Comparison of ENCODE assay signal across 9 cellular contexts in genomic region chr2:152573168-152573567, GRCh38.
DNase-seq lines count a peak whose midpoint lies in the region; ATAC-seq and TF ChIP-seq lines count a peak whose summit lies in the region.
"Had no signal": no experiment of that assay in that cellular context is flagged by ENCODE, and none has a peak within 500 bp of the region (broad histone marks: within the 10 kb centered on the region; RNA-seq: fewer than 3 reads in every experiment).

No MANE protein-coding gene starts in this region.

- 90 to 91% methylated on average over 3 to 4 of the region's 4 CpGs for WGBS in endodermal cell (ENCODE audit: insufficient coverage in 1 of 2, insufficient read length in 1 of 2), 2 experiments

- peaks cover 17% of the 10 kb centered on the region for H3K36me3 ChIP-seq in endodermal cell (ENCODE audit: control insufficient read depth, insufficient read depth, low read length)

- H3K27ac ChIP-seq in endodermal cell (ENCODE audit: low read depth, low read length), result no peak overlapping the region

- H3K4me3 ChIP-seq in choroid plexus epithelial cell (ENCODE audit: low read depth, low read length) (no peak overlapping the region), endodermal cell (ENCODE audit: low read length) (no peak overlapping the region)

- H3K27me3 Mint-ChIP-seq in endodermal cell (ENCODE audit: insufficient read depth), result no peaks in the 10 kb centered on the region
- H3K27me3 Mint-ChIP-seq: activated naive CD8-positive, alpha-beta T cell treated with anti-CD3 and anti-CD28 coated beads, Interleukin-2, amount 10 ng/mL, durations not matched to agents 7 days and 5 days had no signal

- no peak for TF ChIP-seq CTCF in choroid plexus epithelial cell (conservative IDR thresholded peaks at IDR 0.05; ENCODE audit: low read depth, low read length)
- TF ChIP-seq CTCF in endodermal cell (conservative IDR thresholded peaks at IDR 0.05), result no peak

- intact Hi-C loops in sciatic nerve (cut with DNase I), result no loop called here

- H3K9me3 ChIP-seq in endodermal cell (ENCODE audit: control insufficient read depth, low read length), result no peaks in the 10 kb centered on the region

- H3K4me1 Mint-ChIP-seq in endodermal cell, result peaks cover 23% of the 10 kb centered on the region

- no peaks in the 10 kb centered on the region for H3K4me1 ChIP-seq in endodermal cell (ENCODE audit: control insufficient read depth, insufficient read depth, low read length)

- H3K27me3 ChIP-seq in endodermal cell (ENCODE audit: control insufficient read depth, insufficient read depth, low read length, poor library complexity, severe bottlenecking), result no peaks in the 10 kb centered on the region

- peak; percentile 68 for ATAC-seq in HG02970 (IDR thresholded peaks at IDR 0.05; ENCODE audit: low FRiP score, unreplicated experiment)
- peak; percentile 71 for ATAC-seq in sciatic nerve

- peaks cover 5% of the 10 kb centered on the region for H3K36me3 Mint-ChIP-seq in endodermal cell (ENCODE audit: low read depth)
- H3K36me3 Mint-ChIP-seq: activated naive CD8-positive, alpha-beta T cell treated with anti-CD3 and anti-CD28 coated beads, Interleukin-2, amount 10 ng/mL, durations not matched to agents 7 days and 5 days had no signal

- no peaks in the 10 kb centered on the region for H3K9me3 Mint-ChIP-seq in endodermal cell
- H3K9me3 Mint-ChIP-seq: activated naive CD8-positive, alpha-beta T cell treated with anti-CD3 and anti-CD28 coated beads, Interleukin-2, amount 10 ng/mL, durations not matched to agents 7 days and 5 days had no signal

- DNase-seq in activated T-cell treated with anti-CD3 and anti-CD28 coated beads for 24 hours (ENCODE audit: low read depth) (peak; percentile 44), RKO (ENCODE audit: low spot score) (peak; percentile 87), choroid plexus epithelial cell (ENCODE audit: low read depth) (peak; percentile 94), sciatic nerve (ENCODE audit: low spot score) (no peak), endodermal cell (no peak), NCI-H2081 (lab: John Stamatoyannopoulos, UW) (no peak)
- DNase-seq in activated T-cell treated with anti-CD3 and anti-CD28 coated beads, Interleukin-2, amount 50 U/mL, for 1 hour, result no peak
- DNase-seq: activated naive CD8-positive, alpha-beta T cell treated with anti-CD3 and anti-CD28 coated beads, Interleukin-2, amount 10 ng/mL, durations not matched to agents 7 days and 5 days had no signal

- H3K9ac ChIP-seq in endodermal cell (ENCODE audit: extremely low read depth, low read length, poor library complexity, severe bottlenecking), result no peak overlapping the region

- H3K4me3 Mint-ChIP-seq in endodermal cell, result no peak overlapping the region
- H3K4me3 Mint-ChIP-seq: activated naive CD8-positive, alpha-beta T cell treated with anti-CD3 and anti-CD28 coated beads, Interleukin-2, amount 10 ng/mL, durations not matched to agents 7 days and 5 days had no signal

- H3K27ac Mint-ChIP-seq in endodermal cell, result no peak overlapping the region
- H3K27ac Mint-ChIP-seq: activated naive CD8-positive, alpha-beta T cell treated with anti-CD3 and anti-CD28 coated beads, Interleukin-2, amount 10 ng/mL, durations not matched to agents 7 days and 5 days had no signal

Comparison
In these comparisons a context has a peak if more than half of its experiments do, and no peak if none do; other contexts are left out.
1. DNase-seq: peak in activated T-cell treated with anti-CD3 and anti-CD28 coated beads for 24 hours (single experiment), RKO (single experiment) and choroid plexus epithelial cell (single experiment); none in activated T-cell treated with anti-CD3 and anti-CD28 coated beads, Interleukin-2, amount 50 U/mL, for 1 hour (single experiment), sciatic nerve (single experiment), endodermal cell (single experiment) and NCI-H2081 (0 of 2).